23 cellular contexts compared by ENCODE assay signal in genomic region chr19:50729894-50730293, GRCh38. TPM values are rescaled to one million over a fixed set of nuclear protein-coding genes. Genes with fewer than 3 reads are reported as not detected.
A peak's percentile ranks its signal among the peaks of the same experiment; 100 is the strongest.
DNase-seq lines count a peak whose midpoint lies in the region; ATAC-seq and TF ChIP-seq lines count a peak whose summit lies in the region.
"Had no signal": no experiment of that assay in that cellular context is flagged by ENCODE, and none has a peak within 500 bp of the region (broad histone marks: within the 10 kb centered on the region; RNA-seq: fewer than 3 reads in every experiment).

No MANE protein-coding gene starts in this region.

- H3K27ac Mint-ChIP-seq in activated T-helper 17 cell treated with anti-CD3 and anti-CD28 coated beads, Interleukin-2, amount 50 U/mL, for 72 hours = no peak overlapping the region
- no peak overlapping the region for H3K27ac Mint-ChIP-seq in CD4-positive, alpha-beta T cell

- no peaks in the 10 kb centered on the region for H3K9me3 Mint-ChIP-seq in activated T-helper 17 cell treated with anti-CD3 and anti-CD28 coated beads, Interleukin-2, amount 50 U/mL, for 72 hours
- H3K9me3 Mint-ChIP-seq in CD4-positive, alpha-beta T cell = no peaks in the 10 kb centered on the region

- CTCF ChIA-PET in CD4-positive, alpha-beta T cell (lab: Charles Lee) = no interaction called here

- POLR2A ChIA-PET in CD4-positive, alpha-beta T cell (lab: Charles Lee) = no interaction called here

- no peak overlapping the region for H3K27ac ChIP-seq in CD4-positive, alpha-beta T cell (ENCODE audit: low read depth, low read length)
- H3K27ac ChIP-seq: 22Rv1, PC-9, SJCRH30 had no signal

- intact Hi-C loops in CD4-positive, alpha-beta T cell (cut with DNase I, micrococcal nuclease) = loop anchor here in 1 of 2 experiments (5.0 to 10.0 kb wide), 2 partner anchors 52 to 395 kb away; no protein-coding TSS in a partner anchor

- H3K27me3 Mint-ChIP-seq in activated T-helper 17 cell treated with anti-CD3 and anti-CD28 coated beads, Interleukin-2, amount 50 U/mL, for 72 hours = peaks cover 42% of the 10 kb centered on the region
- H3K27me3 Mint-ChIP-seq in CD4-positive, alpha-beta T cell = peaks cover 40% of the 10 kb centered on the region

- no peak for TF ChIP-seq CTCF in CD4-positive, alpha-beta T cell (IDR thresholded peaks at IDR 0.05)

- H3K4me3 Mint-ChIP-seq in activated T-helper 17 cell treated with anti-CD3 and anti-CD28 coated beads, Interleukin-2, amount 50 U/mL, for 72 hours = no peak overlapping the region
- H3K4me3 Mint-ChIP-seq in CD4-positive, alpha-beta T cell = no peak overlapping the region
- H3K4me3 Mint-ChIP-seq: CD14-positive monocyte had no signal

- DNase-seq in NOMO-1 treated with DMSO at 0.1 percent for 48 hours (lab: John Stamatoyannopoulos, UW; ENCODE audit: unreplicated experiment) = peak; percentile 25
- DNase-seq in NOMO-1 treated with dmso at 0.1 percent for 144 hours (lab: John Stamatoyannopoulos, UW; ENCODE audit: unreplicated experiment) = no peak
- peak; percentile 30 for DNase-seq in OCI-M1 (lab: John Stamatoyannopoulos, UW)
- DNase-seq in CD4-positive, alpha-beta T cell = no peak
- no peak for DNase-seq in DMS 273 treated with DMSO at 0.1 percent for 48 hours (lab: John Stamatoyannopoulos, UW)
- no peak for DNase-seq in NCI-H1092 (lab: John Stamatoyannopoulos, UW)
- DNase-seq: BE2C, HCEC 1CT, NCI-H1694, NCI-H2029 treated with DMSO at 0.1 percent for 48 hours, NCI-H526 treated with DMSO at 0.1 percent for 48 hours, PC-9, SJCRH30, T-helper 1 cell had no signal

- H3K4me1 Mint-ChIP-seq in activated T-helper 17 cell treated with anti-CD3 and anti-CD28 coated beads, Interleukin-2, amount 50 U/mL, for 72 hours = no peaks in the 10 kb centered on the region
- H3K4me1 Mint-ChIP-seq in CD4-positive, alpha-beta T cell (ENCODE audit: low read depth) = peaks cover 9% of the 10 kb centered on the region

- H3K9me3 ChIP-seq in CD4-positive, alpha-beta T cell (ENCODE audit: control insufficient read depth, low read length) = no peaks in the 10 kb centered on the region
- H3K9me3 ChIP-seq: BE2C, SJCRH30 had no signal

- ATAC-seq in activated T-helper 17 cell treated with anti-CD3 and anti-CD28 coated beads, Interleukin-2, amount 50 U/mL, for 72 hours (replicated peaks) = peak; percentile 31
- no peak for ATAC-seq in CD4-positive, alpha-beta T cell (ENCODE audit: poor library complexity)
- no peak for ATAC-seq in GM18868 (IDR thresholded peaks at IDR 0.05; ENCODE audit: unreplicated experiment)
- ATAC-seq: Right ventricle myocardium inferior had no signal

- H3K36me3 Mint-ChIP-seq in activated T-helper 17 cell treated with anti-CD3 and anti-CD28 coated beads, Interleukin-2, amount 50 U/mL, for 72 hours (ENCODE audit: low read depth) = no peaks in the 10 kb centered on the region
- no peaks in the 10 kb centered on the region for H3K36me3 Mint-ChIP-seq in CD4-positive, alpha-beta T cell (ENCODE audit: low read depth)

- H3K27me3 ChIP-seq in CD4-positive, alpha-beta T cell (ENCODE audit: control insufficient read depth, insufficient read depth, low read length) = peaks cover 30% of the 10 kb centered on the region
- H3K27me3 ChIP-seq: SJCRH30 had no signal

RNA-seq across cellular contexts. Expression of gene CLEC11A, which starts 6.7 kb away (rescaled TPM):
- under 1 TPM; 0.24 to 0.45 TPM for total RNA-seq in activated T-helper 17 cell treated with anti-CD3 and anti-CD28 coated beads, Interleukin-2, amount 50 U/mL, for 72 hours
- 1 to 10 TPM; 3.1 to 3.3 TPM for total RNA-seq in CD4-positive, alpha-beta T cell
- total RNA-seq: PC-9 had no signal

RNA-seq across cellular contexts. Expression of gene SHANK1, which starts 10.3 kb away (rescaled TPM):
- total RNA-seq in activated T-helper 17 cell treated with anti-CD3 and anti-CD28 coated beads, Interleukin-2, amount 50 U/mL, for 72 hours = not detected
- not detected for total RNA-seq in CD4-positive, alpha-beta T cell
- total RNA-seq: PC-9, SJCRH30 had no signal

RNA-seq across cellular contexts. Expression of gene GPR32, which starts 40.4 kb away (rescaled TPM):
- total RNA-seq in activated T-helper 17 cell treated with anti-CD3 and anti-CD28 coated beads, Interleukin-2, amount 50 U/mL, for 72 hours = not detected
- total RNA-seq in CD4-positive, alpha-beta T cell = not detected
- total RNA-seq: G401, H1, NCI-H460, PC-9, Right ventricle myocardium inferior, RPMI7951, SJCRH30 had no signal

Comparison
In these comparisons a context has a peak if more than half of its experiments do, and no peak if none do; other contexts are left out.
1. DNase-seq: peak in NOMO-1 treated with DMSO at 0.1 percent for 48 hours (single experiment) and OCI-M1 (single experiment); none in NOMO-1 treated with dmso at 0.1 percent for 144 hours (single experiment), CD4-positive, alpha-beta T cell (0 of 10), DMS 273 treated with DMSO at 0.1 percent for 48 hours (single experiment) and NCI-H1092 (single experiment).